Comparison of ENCODE assay signal across 7 cellular contexts in genomic region chr1:108151548-108151947, GRCh38.
"Had no signal": no experiment of that assay in that cellular context is flagged by ENCODE, and none has a peak within 500 bp of the region (broad histone marks: within the 10 kb centered on the region; RNA-seq: fewer than 3 reads in every experiment).

No MANE protein-coding gene starts in this region.

- H3K27ac Mint-ChIP-seq: IgD-negative memory B cell had no signal

- H3K27me3 Mint-ChIP-seq: IgD-negative memory B cell had no signal

- H3K27ac ChIP-seq: HL-60 had no signal

- ATAC-seq: HepG2, K562 had no signal

- H3K4me1 Mint-ChIP-seq: IgD-negative memory B cell had no signal

- DNase-seq: IMR-90, KBM-7, KG1 had no signal

- H3K4me3 Mint-ChIP-seq: IgD-negative memory B cell had no signal

- H3K4me3 ChIP-seq: K562 had no signal
